ENCODE assay signal across 19 cellular contexts in genomic region chr2:119441376-119442231, GRCh38. TPM values are rescaled to one million over a fixed set of nuclear protein-coding genes. Genes with fewer than 3 reads are reported as not detected.
DNase-seq lines count a peak whose midpoint lies in the region; ATAC-seq and TF ChIP-seq lines count a peak whose summit lies in the region.
"Had no signal": no experiment of that assay in that cellular context is flagged by ENCODE, and none has a peak within 500 bp of the region (broad histone marks: within the 10 kb centered on the region; RNA-seq: fewer than 3 reads in every experiment).

No MANE protein-coding gene starts in this region.

- H3K9me3 ChIP-seq in thyroid gland (no peaks in the 10 kb centered on the region), heart left ventricle (no peaks in the 10 kb centered on the region)

- H3K27ac ChIP-seq in thyroid gland (peak overlapping the region in 2 of 3 donors; percentile 27 to 38), substantia nigra (ENCODE audit: low read depth, low read length, poor library complexity, severe bottlenecking) (no peak overlapping the region), heart left ventricle (no peak overlapping the region)
- H3K27ac ChIP-seq: C4-2B, KMS-11 had no signal

- H3K36me3 ChIP-seq in H7 (replicated peaks; ENCODE audit: control insufficient read depth, insufficient read depth, low read length) (no peaks in the 10 kb centered on the region), thyroid gland (no peaks in the 10 kb centered on the region), heart left ventricle (no peaks in the 10 kb centered on the region)

- H3K27me3 ChIP-seq in H7 (ENCODE audit: control insufficient read depth, insufficient read depth, low read length) = no peaks in the 10 kb centered on the region
- no peaks in the 10 kb centered on the region for H3K27me3 ChIP-seq in thyroid gland
- H3K27me3 ChIP-seq in heart left ventricle = peaks cover 0 to 3% (median 0%) of the 10 kb centered on the region in 9 donors

- TF ChIP-seq POLR2A in thyroid gland (IDR thresholded peaks at IDR 0.05) (no peak), heart left ventricle (IDR thresholded peaks at IDR 0.05) (no peak)

- intact Hi-C loops in thyroid gland (cut with DNase I) (no loop called here), heart left ventricle (cut with DNase I) (no loop called here)

- DNase-seq in H7 (peak; percentile 27), epidermal melanocyte (ENCODE audit: insufficient read length, low spot score) (peak; percentile 12), mesenteric fat pad (ENCODE audit: low spot score) (peak; percentile 72), thyroid gland (peak; percentile 40 to 44), substantia nigra (lab: John Stamatoyannopoulos, UW) (no peak), NCI-H2107 (lab: John Stamatoyannopoulos, UW) (no peak), heart left ventricle (no peak)
- DNase-seq: COR-L47, DMS153, EL, HFFc6, NCI-H1694, NCI-H226, NCI-H524 treated with DMSO at 0.1 percent for 48 hours, RPMI8226, SIG-M5 had no signal

- H3K4me1 ChIP-seq in thyroid gland (peaks cover under 1 to 15% of the 10 kb centered on the region in 2 donors), heart left ventricle (no peaks in the 10 kb centered on the region)

- 80 to 83% methylated on average over 7 to 8 of the region's 8 CpGs for WGBS in thyroid gland, 2 donors
- WGBS in heart left ventricle, 4 donors = 89 to 91% (median 91%) methylated on average over 7 to 8 of the region's 8 CpGs

- H3K4me3 ChIP-seq in H7 (ENCODE audit: insufficient read depth, low read depth, low read length) = no peak overlapping the region
- no peak overlapping the region for H3K4me3 ChIP-seq in thyroid gland (replicated peaks in 1 of 3)
- no peak overlapping the region for H3K4me3 ChIP-seq in heart left ventricle

- TF ChIP-seq CTCF in thyroid gland (IDR thresholded peaks at IDR 0.05) = no peak
- no peak for TF ChIP-seq CTCF in heart left ventricle (IDR thresholded peaks at IDR 0.05)

- ATAC-seq in heart left ventricle = no peak

RNA-seq across cellular contexts. Expression of gene TMEM37, which starts 9.9 kb away (rescaled TPM):
- total RNA-seq in H7 (2014; rRNA removed; shearing (Covaris generic)) = 4.2 and 5.0 TPM in 2 replicates
- 56.4 TPM for total RNA-seq in mesenteric fat pad
- total RNA-seq in thyroid gland = 10 to 100 TPM; 34.4 to 50.2 (median 43.1) TPM
- 10 to 100 TPM in 2 of 9 donors, 1 to 10 TPM in 6, under 1 TPM in 1; 0.81 to 24.6 (median 1.7) TPM for total RNA-seq in heart left ventricle
- polyA plus RNA-seq in heart left ventricle = under 1 TPM; 0.75 to 0.88 TPM
- total RNA-seq: HFFc6, M059J had no signal

Comparison
In these comparisons a context has a peak if more than half of its experiments do, and no peak if none do; other contexts are left out.
1. DNase-seq: peak in H7 (single experiment), epidermal melanocyte (single experiment), mesenteric fat pad (single experiment) and thyroid gland (2 of 2); none in substantia nigra (0 of 49), NCI-H2107 (single experiment) and heart left ventricle (0 of 5).
2. H3K27ac ChIP-seq: peak in thyroid gland (2 of 3); none in substantia nigra (single experiment) and heart left ventricle (0 of 12).